ENCODE assay signal across 8 cellular contexts in genomic region chr2:74391580-74392448, GRCh38. TPM values are rescaled to one million over a fixed set of nuclear protein-coding genes. Genes with fewer than 3 reads are reported as not detected.
DNase-seq lines count a peak whose midpoint lies in the region; ATAC-seq and TF ChIP-seq lines count a peak whose summit lies in the region.

No MANE protein-coding gene starts in this region.

- ATAC-seq in GM21381 (IDR thresholded peaks at IDR 0.05; ENCODE audit: unreplicated experiment) (peak; percentile 58), IMR-90 (ENCODE audit: low read depth) (peak; percentile 92)

- peak overlapping the region; percentile 64 for H2BK120ac ChIP-seq in IMR-90 (ENCODE audit: low read depth, low read length)

- H3K4ac ChIP-seq in IMR-90 (ENCODE audit: low read depth, low read length) = peak overlapping the region; percentile 93

- H2BK5ac ChIP-seq in IMR-90 (ENCODE audit: low read depth, low read length, poor library complexity, severe bottlenecking) = peak overlapping the region; percentile 95

- peak overlapping the region; percentile 73 for H4K5ac ChIP-seq in IMR-90 (ENCODE audit: low read depth, low read length)

- H3K18ac ChIP-seq in IMR-90 (ENCODE audit: low read depth, low read length) = peak overlapping the region; percentile 80

- no TSS peak for BruUV-seq in IMR-90 (replicated peaks; lab: Mats Ljungman, UMichigan)
- BruUV-seq in OCI-LY7 (replicated peaks; lab: Mats Ljungman, UMichigan) = no TSS peak

- peak overlapping the region; percentile 92 for H3K9ac ChIP-seq in IMR-90 (ENCODE audit: low read depth, low read length)
- peak overlapping the region; percentile 82 to 90 for H3K9ac ChIP-seq in mucosa of rectum (ENCODE audit: low read depth in 1 of 2, low read length in 2 of 2)

- H3K4me3 ChIP-seq in IMR-90 (ENCODE audit: insufficient read depth, low read depth, low read length) (peak overlapping the region; percentile 83), OCI-LY7 (ENCODE audit: low read depth, low read length, poor library complexity, severe bottlenecking) (peak overlapping the region; percentile 89), epithelial cell of proximal tubule (ENCODE audit: low read depth, low read length) (peak overlapping the region; percentile 65), mucosa of rectum (ENCODE audit: low read length in 2 of 2) (peak overlapping the region; percentile 83 to 94)

- H3K79me2 ChIP-seq in OCI-LY7 (ENCODE audit: insufficient read depth, low read depth, low read length) = peaks cover 24% of the 10 kb centered on the region

- peak overlapping the region; percentile 96 for H3K4me2 ChIP-seq in IMR-90 (ENCODE audit: low read depth, low read length)
- H3K4me2 ChIP-seq in OCI-LY7 (ENCODE audit: low read length) = peak overlapping the region; percentile 98

- TF ChIP-seq CTCF in IMR-90 (conservative IDR thresholded peaks at IDR 0.05; ENCODE audit: low read depth, low read length) (peak; percentile 96), OCI-LY7 (conservative IDR thresholded peaks at IDR 0.05; ENCODE audit: low read length) (peak; percentile 97), epithelial cell of proximal tubule (conservative IDR thresholded peaks at IDR 0.05; ENCODE audit: low read depth, low read length) (peak; percentile 97)

- intact Hi-C loops in IMR-90 (cut with micrococcal nuclease) = loop anchor here (5.0 to 10.0 kb wide), 2 partner anchors 60 to 467 kb away; partner anchors contain the start of gene DGUOK
- intact Hi-C loops in OCI-LY7 (cut with micrococcal nuclease; ENCODE audit: unreplicated experiment) = loop anchor here (2.0 to 5.0 kb wide), 3 partner anchors 125 to 245 kb away; partner anchors contain the start of gene BOLA3

- peak; percentile 38; the same call in 1 of the 2 replicates for TF ChIP-seq POLR2A in IMR-90 (IDR thresholded peaks at IDR 0.05; ENCODE audit: low read depth, low read length)

- DNase-seq in Caki2 (ENCODE audit: low read depth) (peak; percentile 84), IMR-90 (peak; percentile 85), OCI-LY7 (ENCODE audit: low spot score) (peak; percentile 95), activated T-cell treated with anti-CD3 and anti-CD28 coated beads for 4 hours (peak; percentile 96), epithelial cell of proximal tubule (ENCODE audit: low read depth) (peak; percentile 51)
- peak; percentile 97 for DNase-seq in stimulated activated CD8-positive, alpha-beta memory T cell treated with anti-CD3 and anti-CD28 coated beads, Interleukin-4, amount 100 ng/mL, for 48 hours

- H3K9me3 ChIP-seq in IMR-90 (ENCODE audit: control insufficient read depth, insufficient read depth, low read length) (no peaks in the 10 kb centered on the region), OCI-LY7 (ENCODE audit: low read length) (no peaks in the 10 kb centered on the region), mucosa of rectum (ENCODE audit: control insufficient read depth in 2 of 2, low read length in 2 of 2) (no peaks in the 10 kb centered on the region)

- H4K8ac ChIP-seq in IMR-90 (ENCODE audit: low read depth in 2 of 2, low read length in 2 of 2) = peak overlapping the region; percentile 61 to 97

- H3K23ac ChIP-seq in IMR-90 (ENCODE audit: low read depth, low read length) = peak overlapping the region; percentile 98

- peak overlapping the region; percentile 93 for H2AK9ac ChIP-seq in IMR-90 (replicated peaks; ENCODE audit: low read depth, low read length, poor library complexity)

- peak overlapping the region; percentile 93 for H3K56ac ChIP-seq in IMR-90 (ENCODE audit: extremely low read depth, insufficient read depth, low read length)

- dilution Hi-C loops in IMR-90 (cut with HindIII; ENCODE audit: low sequenced_read_pairs, unreplicated experiment) = no loop called here

- in situ Hi-C loops in Caki2 (cut with HindIII; ENCODE audit: low pct_unique_long_range_greater_than_20kb, low sequenced_read_pairs) = no loop called here
- in situ Hi-C loops in IMR-90 (cut with MboI; ENCODE audit: low sequenced_read_pairs) = no loop called here

- H3K27me3 ChIP-seq in IMR-90 (ENCODE audit: control insufficient read depth, insufficient read depth, low read length) (peaks cover 4% of the 10 kb centered on the region), mucosa of rectum (ENCODE audit: control insufficient read depth in 2 of 2, insufficient read depth in 2 of 2, low read length in 2 of 2) (no peaks in the 10 kb centered on the region)

- 2% methylated on average over 27 of the region's 62 CpGs; no CpG with 5 or more reads in 1 of the 2 experiments for WGBS in IMR-90 (ENCODE audit: extremely low coverage in 2 of 2, insufficient read length in 1 of 2), 2 experiments

- H3K9me1 ChIP-seq in IMR-90 (ENCODE audit: insufficient read depth, low read length) = peaks cover 25% of the 10 kb centered on the region

- H3K4me1 ChIP-seq in IMR-90 (ENCODE audit: control insufficient read depth, insufficient read depth, low read length) = peaks cover 9% of the 10 kb centered on the region
- H3K4me1 ChIP-seq in OCI-LY7 (ENCODE audit: insufficient read depth, low read length, poor library complexity, severe bottlenecking) = peaks cover 8% of the 10 kb centered on the region
- peaks cover 21 to 23% of the 10 kb centered on the region in 2 donors for H3K4me1 ChIP-seq in mucosa of rectum (ENCODE audit: control insufficient read depth in 2 of 2, insufficient read depth in 2 of 2, low read length in 2 of 2)

- peak overlapping the region; percentile 68; the same call in 1 of the 2 replicates for H2AK5ac ChIP-seq in IMR-90 (ENCODE audit: low read depth, low read length)

- peak overlapping the region; percentile 92 for H3K14ac ChIP-seq in IMR-90 (replicated peaks; ENCODE audit: low read depth, low read length)

- H2BK20ac ChIP-seq in IMR-90 (ENCODE audit: low read depth, low read length) = no peak overlapping the region

- no peaks in the 10 kb centered on the region for H3K9me2 ChIP-seq in OCI-LY7 (ENCODE audit: insufficient read depth, low read length)

- H3K27ac ChIP-seq in IMR-90 (ENCODE audit: insufficient read depth, low read length) (peak overlapping the region; percentile 95), OCI-LY7 (ENCODE audit: low read depth, low read length, poor library complexity, severe bottlenecking) (peak overlapping the region; percentile 46), mucosa of rectum (ENCODE audit: low read depth in 2 of 2, low read length in 2 of 2) (peak overlapping the region; percentile 90 to 94)

- peak; percentile 66 for TF ChIP-seq RAD21 in IMR-90 (IDR thresholded peaks at IDR 0.05; ENCODE audit: low read length)

- H2AFZ ChIP-seq in IMR-90 (replicated peaks; ENCODE audit: low read length, poor library complexity) (peak overlapping the region; percentile 97), OCI-LY7 (ENCODE audit: low read length) (peak overlapping the region; percentile 88)

- H3K36me3 ChIP-seq in IMR-90 (ENCODE audit: control insufficient read depth, insufficient read depth, low read length) (no peaks in the 10 kb centered on the region), OCI-LY7 (ENCODE audit: insufficient read depth, low read length) (no peaks in the 10 kb centered on the region; the same call in 1 of the 2 replicates), mucosa of rectum (ENCODE audit: control insufficient read depth in 2 of 2, insufficient read depth in 2 of 2, low read length in 2 of 2) (no peaks in the 10 kb centered on the region)

- CTCF ChIA-PET in IMR-90 (lab: Yijun Ruan, JAX) (interaction anchor here (0.6 to 1.5 kb wide), 8 partner anchors 9 to 67 kb away, joined by 3 to 7 read pairs (median 4); partner anchors contain the start of gene DCTN1), OCI-LY7 (lab: Charles Lee; ENCODE audit: unreplicated experiment) (interaction anchor here (1.0 to 1.9 kb wide), 4 partner anchors 9 to 569 kb away, joined by 3 to 4 read pairs (median 4); no protein-coding TSS in a partner anchor)

- peak overlapping the region; percentile 97 for H4K91ac ChIP-seq in IMR-90 (ENCODE audit: insufficient read depth, low read depth, low read length)

- H4K20me1 ChIP-seq in IMR-90 (ENCODE audit: insufficient read depth, low read length) = peaks cover 28% of the 10 kb centered on the region
- H4K20me1 ChIP-seq in OCI-LY7 (ENCODE audit: insufficient read depth, low read length) = peaks cover 11% of the 10 kb centered on the region; the same call in 1 of the 2 replicates

- POLR2A ChIA-PET in IMR-90 (lab: Charles Lee; ENCODE audit: unreplicated experiment) = interaction anchor here (0.6 kb wide), 2 partner anchors 10 to 17 kb away, joined by 3 to 5 read pairs; no protein-coding TSS in a partner anchor
- POLR2A ChIA-PET in OCI-LY7 (lab: Charles Lee) = interaction anchor here (0.6 to 1.5 kb wide), 13 partner anchors 9 to 1191 kb away, joined by 3 to 8 read pairs (median 3); partner anchors contain the start of genes C2orf81 and INO80B

- H3K79me1 ChIP-seq in IMR-90 (ENCODE audit: low read depth in 1 of 2, low read length in 2 of 2) = peaks cover 20 to 46% of the 10 kb centered on the region in 2 experiments; a peak in 3 of 4 replicates

- peak overlapping the region; percentile 97; the same call in 2 of the 3 replicates for H2BK15ac ChIP-seq in IMR-90 (ENCODE audit: low read depth, low read length)

RNA-seq across cellular contexts. Expression of gene DCTN1, which starts 11.7 kb away (rescaled TPM):
- total RNA-seq in Caki2 (2014; rRNA removed; shearing (Covaris generic); ENCODE audit: low replicate concordance) = 117 TPM in 2 replicates
- total RNA-seq in IMR-90 (2012; rRNA removed) = 204 and 229 TPM in 2 replicates
- 136 and 149 TPM in 2 replicates for polyA plus RNA-seq in IMR-90 (2012; rRNA removed)
- 84.0 and 132 TPM in 2 replicates for polyA plus RNA-seq in IMR-90 (2012; cell fraction: cytosol; rRNA removed)
- polyA plus RNA-seq in IMR-90 (2012; cell fraction: nucleus; rRNA removed; ENCODE audit: low replicate concordance) = 133 and 209 TPM in 2 replicates
- 45.5 and 50.3 TPM in 2 replicates for total RNA-seq in OCI-LY7 (2014; rRNA removed; shearing (Covaris generic))
- 100 and 105 TPM in 2 replicates for total RNA-seq in OCI-LY7 (2022)
- total RNA-seq in epithelial cell of proximal tubule = 93.1 and 96.3 TPM in 2 replicates

RNA-seq across cellular contexts. Expression of gene C2orf81, which starts 29.6 kb away (rescaled TPM):
- 7.9 and 9.6 TPM in 2 replicates for total RNA-seq in Caki2 (2014; rRNA removed; shearing (Covaris generic); ENCODE audit: low replicate concordance)
- total RNA-seq in IMR-90 (2012; rRNA removed) (under 0.01 and 0.18 TPM in 2 replicates), OCI-LY7 (2022) (20.7 and 22.5 TPM in 2 replicates), epithelial cell of proximal tubule (2.7 and 4.1 TPM in 2 replicates)
- polyA plus RNA-seq in IMR-90 (2012; rRNA removed) = 0.26 and 0.74 TPM in 2 replicates
- polyA plus RNA-seq in IMR-90 (2012; cell fraction: cytosol; rRNA removed) = 0.55 and 0.91 TPM in 2 replicates
- polyA plus RNA-seq in IMR-90 (2012; cell fraction: nucleus; rRNA removed; ENCODE audit: low replicate concordance) = 0.39 and 0.88 TPM in 2 replicates
- total RNA-seq in OCI-LY7 (2014; rRNA removed; shearing (Covaris generic)) = 3.2 and 5.5 TPM in 2 replicates

RNA-seq across cellular contexts. Expression of gene WDR54, which starts 29.7 kb away (rescaled TPM):
- 183 and 209 TPM in 2 replicates for total RNA-seq in Caki2 (2014; rRNA removed; shearing (Covaris generic); ENCODE audit: low replicate concordance)
- total RNA-seq in IMR-90 (2012; rRNA removed) (43.6 and 57.2 TPM in 2 replicates), OCI-LY7 (2022) (82.5 and 89.5 TPM in 2 replicates), epithelial cell of proximal tubule (45.1 and 61.7 TPM in 2 replicates)
- polyA plus RNA-seq in IMR-90 (2012; rRNA removed) = 47.2 and 47.9 TPM in 2 replicates
- polyA plus RNA-seq in IMR-90 (2012; cell fraction: cytosol; rRNA removed) = 39.3 and 56.6 TPM in 2 replicates
- polyA plus RNA-seq in IMR-90 (2012; cell fraction: nucleus; rRNA removed; ENCODE audit: low replicate concordance) = 28.5 and 62.3 TPM in 2 replicates
- total RNA-seq in OCI-LY7 (2014; rRNA removed; shearing (Covaris generic)) = 55.5 and 64.7 TPM in 2 replicates

RNA-seq across cellular contexts. Expression of gene SLC4A5, which starts 48.6 kb away (rescaled TPM):
- total RNA-seq in Caki2 (2014; rRNA removed; shearing (Covaris generic); ENCODE audit: low replicate concordance) = 0.84 and 7.1 TPM in 2 replicates
- total RNA-seq in IMR-90 (2012; rRNA removed) = 0.18 TPM in 1 of 2 replicates, not detected in the other
- 0.20 and 0.22 TPM in 2 replicates for polyA plus RNA-seq in IMR-90 (2012; rRNA removed)
- 0.03 TPM in 1 of 2 replicates, not detected in the other for polyA plus RNA-seq in IMR-90 (2012; cell fraction: cytosol; rRNA removed)
- polyA plus RNA-seq in IMR-90 (2012; cell fraction: nucleus; rRNA removed; ENCODE audit: low replicate concordance) = 0.50 TPM in 2 replicates
- total RNA-seq in OCI-LY7 (2014; rRNA removed; shearing (Covaris generic)) = 1.1 and 1.2 TPM in 2 replicates
- 3.4 and 7.0 TPM in 2 replicates for total RNA-seq in OCI-LY7 (2022)
- total RNA-seq in epithelial cell of proximal tubule = under 0.01 and 0.14 TPM in 2 replicates

RNA-seq across cellular contexts. Expression of gene RTKN, which starts 49.9 kb away (rescaled TPM):
- 55.6 and 71.1 TPM in 2 replicates for total RNA-seq in Caki2 (2014; rRNA removed; shearing (Covaris generic); ENCODE audit: low replicate concordance)
- total RNA-seq in IMR-90 (2012; rRNA removed) (9.4 and 11.1 TPM in 2 replicates), OCI-LY7 (2022) (5.4 and 7.7 TPM in 2 replicates), epithelial cell of proximal tubule (77.3 and 85.3 TPM in 2 replicates)
- 19.7 and 22.3 TPM in 2 replicates for polyA plus RNA-seq in IMR-90 (2012; rRNA removed)
- polyA plus RNA-seq in IMR-90 (2012; cell fraction: cytosol; rRNA removed) = 12.9 and 13.5 TPM in 2 replicates
- 92.0 and 105 TPM in 2 replicates for polyA plus RNA-seq in IMR-90 (2012; cell fraction: nucleus; rRNA removed; ENCODE audit: low replicate concordance)
- 1.3 and 2.3 TPM in 2 replicates for total RNA-seq in OCI-LY7 (2014; rRNA removed; shearing (Covaris generic))

Comparison
In these comparisons a context has a peak if more than half of its experiments do, and no peak if none do; other contexts are left out.
1. Peak in every context shown above with its lines: DNase-seq, ATAC-seq, H3K4me3 ChIP-seq and H3K27ac ChIP-seq.